Comparison of ENCODE assay signal across 8 cellular contexts in genomic region chr9:4985376-4986266, GRCh38. TPM values are rescaled to one million over a fixed set of nuclear protein-coding genes. Genes with fewer than 3 reads are reported as not detected.
A peak's percentile ranks its signal among the peaks of the same experiment; 100 is the strongest.
DNase-seq lines count a peak whose midpoint lies in the region; ATAC-seq, FAIRE-seq and TF ChIP-seq lines count a peak whose summit lies in the region.

No MANE protein-coding gene starts in this region.

- H3K27me3 ChIP-seq in Panc1 (ENCODE audit: control insufficient read depth, insufficient read depth, low read length) = no peaks in the 10 kb centered on the region
- H3K27me3 ChIP-seq in adrenal gland = no peaks in the 10 kb centered on the region
- H3K27me3 ChIP-seq in heart left ventricle = no peaks in the 10 kb centered on the region
- H3K27me3 ChIP-seq in pancreas = no peaks in the 10 kb centered on the region

- POLR2A ChIA-PET in Panc1 (lab: Charles Lee) = no interaction called here

- H3K9me3 ChIP-seq in Panc1 (ENCODE audit: control insufficient read depth, insufficient read depth, low read depth, low read length) (no peaks in the 10 kb centered on the region), adrenal gland (replicated peaks in 1 of 3) (no peaks in the 10 kb centered on the region), heart left ventricle (no peaks in the 10 kb centered on the region), pancreas (no peaks in the 10 kb centered on the region)

- TF ChIP-seq CTCF in Panc1 (IDR thresholded peaks at IDR 0.05) (no peak), adrenal gland (IDR thresholded peaks at IDR 0.05) (no peak), heart left ventricle (IDR thresholded peaks at IDR 0.05) (no peak), pancreas (IDR thresholded peaks at IDR 0.05) (no peak)

- peaks cover 3% of the 10 kb centered on the region; the same call in 1 of the 2 replicates for H3K4me1 ChIP-seq in Panc1 (ENCODE audit: control insufficient read depth, insufficient read depth, low read length)
- peaks cover 21 to 45% of the 10 kb centered on the region in 2 donors for H3K4me1 ChIP-seq in adrenal gland (replicated peaks in 1 of 2)
- H3K4me1 ChIP-seq in heart left ventricle = peaks cover 0 to 68% (median 27%) of the 10 kb centered on the region in 12 donors
- peaks cover 7 to 35% (median 29%) of the 10 kb centered on the region in 3 donors for H3K4me1 ChIP-seq in pancreas

- DNase-seq in NCI-H82 (lab: John Stamatoyannopoulos, UW) (peak; percentile 59), NCI-H82 treated with DMSO at 0.1 percent for 48 hours (lab: John Stamatoyannopoulos, UW; ENCODE audit: unreplicated experiment) (no peak), Panc1 (ENCODE audit: low read depth, low spot score) (no peak), adrenal gland (peak; percentile 33 to 69 (median 52)), heart left ventricle (peak in 4 of 5 donors; percentile 23 to 46 (median 35)), pancreas (peak in 4 of 6 donors; percentile 15 to 56 (median 38)), frontal cortex (ENCODE audit: low spot score in 2 of 2) (no peak)

- FAIRE-seq in pancreas (lab: Jason Lieb, UNC) = no peak
- FAIRE-seq in frontal cortex (lab: Jason Lieb, UNC) = no peak

- H3K27ac ChIP-seq in Panc1 (ENCODE audit: low read length) = peak overlapping the region; percentile 39
- H3K27ac ChIP-seq in adrenal gland = peak overlapping the region; percentile 88 to 98 (median 97)
- H3K27ac ChIP-seq in heart left ventricle = peak overlapping the region; percentile 93 to 100 (median 98)
- H3K27ac ChIP-seq in pancreas = peak overlapping the region; percentile 94 to 98 (median 96)

- H3K4me3 ChIP-seq in Panc1 (ENCODE audit: low read depth in 2 of 2, low read length in 2 of 2) = peak overlapping the region; percentile 57 to 60
- peak overlapping the region in 3 of 4 donors; percentile 43 to 87 (median 74) for H3K4me3 ChIP-seq in adrenal gland
- H3K4me3 ChIP-seq in heart left ventricle = peak overlapping the region; percentile 72 to 94 (median 79)
- peak overlapping the region; percentile 80 to 86 (median 82) for H3K4me3 ChIP-seq in pancreas

- H3K36me3 ChIP-seq in Panc1 (ENCODE audit: control insufficient read depth, insufficient read depth, low read length) (no peaks in the 10 kb centered on the region; the same call in 1 of the 2 replicates), adrenal gland (replicated peaks in 1 of 2) (no peaks in the 10 kb centered on the region), heart left ventricle (peaks cover 0 to 17% (median 0%) of the 10 kb centered on the region in 9 donors), pancreas (no peaks in the 10 kb centered on the region)

- no TSS peak for BruUV-seq in Panc1 (replicated peaks; lab: Mats Ljungman, UMichigan)

- ATAC-seq in HG03280 (IDR thresholded peaks at IDR 0.05; ENCODE audit: unreplicated experiment) (peak; percentile 24), Panc1 (peak; percentile 36; the same call in 1 of the 2 replicates), heart left ventricle (peak in 2 of 4 donors; percentile 1 to 21), pancreas (peak in 3 of 4 donors; percentile 19 to 22 (median 21))

- intact Hi-C loops in Panc1 (cut with micrococcal nuclease; ENCODE audit: unreplicated experiment) = loop anchor here (2.0 to 5.0 kb wide), 2 partner anchors 57 to 223 kb away; no protein-coding TSS in a partner anchor
- intact Hi-C loops in adrenal gland (cut with DNase I) = loop anchor here (5.0 to 10.0 kb wide), 3 partner anchors 191 to 223 kb away; partner anchors contain the start of gene RCL1 (in 2 of the 2)
- intact Hi-C loops in heart left ventricle (cut with DNase I) = loop anchor here (1.0 to 10.0 kb wide), 17 partner anchors 48 to 619 kb away; partner anchors contain the start of genes RCL1 (in 7 of the 10), CDC37L1 (in 1 of the 10), PLGRKT (in 1 of the 10) and PLPP6 (in 1 of the 10)
- intact Hi-C loops in pancreas (cut with DNase I) = loop anchor here in 1 of 3 donors (10.0 kb wide), 1 partner anchor 221 kb away; no protein-coding TSS in a partner anchor

- in situ Hi-C loops in Panc1 (cut with HindIII; ENCODE audit: low pct_unique_long_range_greater_than_20kb, low sequenced_read_pairs) = no loop called here

- TF ChIP-seq POLR2A in adrenal gland (IDR thresholded peaks at IDR 0.05) = peak in 1 of 2 donors; percentile 61
- TF ChIP-seq POLR2A in heart left ventricle (IDR thresholded peaks at IDR 0.05) = no peak

- WGBS in adrenal gland, 4 donors = 0 to 1% (median 0%) methylated on average over 15 to 44 of the region's 44 CpGs
- 0 to 1% (median 1%) methylated on average over 35 to 44 of the region's 44 CpGs for WGBS in heart left ventricle, 4 donors
- 0% methylated on average over 35 to 44 of the region's 44 CpGs for WGBS in pancreas, 2 donors

- CTCF ChIA-PET in Panc1 (lab: Charles Lee) = no interaction called here

RNA-seq across cellular contexts. Expression of gene JAK2, which starts 0.5 kb away (rescaled TPM):
- total RNA-seq in Panc1 (2021; ENCODE audit: unreplicated experiment) (2.3 TPM), adrenal gland (10 to 100 TPM in 6 of 8 donors, 1 to 10 TPM in 2; 6.9 to 21.0 (median 13.1) TPM), heart left ventricle (10 to 100 TPM; 17.0 to 62.9 (median 33.3) TPM), pancreas (1 to 10 TPM; 3.1 to 9.1 (median 4.6) TPM), frontal cortex (58.7 TPM)
- polyA plus RNA-seq in Panc1 (2012; ENCODE audit: insufficient read length) = 0.56 TPM
- polyA plus RNA-seq in adrenal gland (10 to 100 TPM in 1 of 3 donors, 1 to 10 TPM in 2; 3.5 to 12.8 (median 5.7) TPM), heart left ventricle (1 to 10 TPM; 4.3 to 6.2 TPM), pancreas (1 to 10 TPM; 1.7 to 3.0 TPM)

Comparison
In these comparisons a context has a peak if more than half of its experiments do, and no peak if none do; other contexts are left out.
1. DNase-seq: peak in NCI-H82 (single experiment), adrenal gland (7 of 7), heart left ventricle (4 of 5) and pancreas (4 of 6); none in NCI-H82 treated with DMSO at 0.1 percent for 48 hours (single experiment), Panc1 (single experiment) and frontal cortex (0 of 2).
2. H3K27ac ChIP-seq: peak in every context shown above with its lines; median percentile 98 in heart left ventricle; 97 in adrenal gland; 96 in pancreas; 39 in Panc1.
3. Peak in every context shown above with its lines, with median percentiles within 50 percentile points of each other: H3K4me3 ChIP-seq.